Comparison of ENCODE assay signal across 10 cellular contexts in the genomic region with DNA sequence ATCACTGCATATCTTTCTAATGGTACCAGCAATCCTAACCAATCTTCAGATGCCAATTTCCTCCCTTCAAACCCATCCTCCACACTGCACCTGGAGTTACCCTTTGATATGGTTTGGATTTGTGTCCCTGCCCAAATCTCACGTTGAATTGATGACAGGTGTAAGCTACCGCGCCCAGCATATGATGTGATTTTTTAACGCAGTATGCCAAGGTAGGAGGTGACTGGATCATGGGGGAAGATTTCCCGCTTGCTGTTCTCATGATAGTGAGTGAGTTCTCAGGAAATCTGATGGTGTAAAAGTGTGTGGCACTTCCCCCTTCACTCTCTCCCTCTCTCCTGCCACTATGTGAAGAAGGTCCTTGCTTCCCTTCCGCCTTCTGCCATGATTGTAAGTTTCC. TPM values are rescaled to one million over a fixed set of nuclear protein-coding genes. Genes with fewer than 3 reads are reported as not detected.
"Had no signal": no experiment of that assay in that cellular context is flagged by ENCODE, and none has a peak within 500 bp of the region (broad histone marks: within the 10 kb centered on the region; RNA-seq: fewer than 3 reads in every experiment).

No MANE protein-coding gene starts in this region.

- H2AFZ ChIP-seq: GM23248 had no signal

- H3K4me1 ChIP-seq: HAP-1 had no signal

- DNase-seq: GM23248, GOT3, H7, HFFc6, KBM-7 had no signal

- H3K9ac ChIP-seq: GM23248, KMS-11 had no signal

- H3K4me2 ChIP-seq: KMS-11 had no signal

- ATAC-seq: HCT116 had no signal

- H3K36me3 ChIP-seq: HAP-1 had no signal

- H3K27ac ChIP-seq: GM23248, KMS-11 had no signal

- H3K9me3 ChIP-seq: HAP-1 had no signal

- H3K4me3 ChIP-seq: GM23248, HAP-1 had no signal

- FAIRE-seq: HTR-8/SVneo had no signal

RNA-seq across cellular contexts. Expression of a gene that starts 57.0 kb away (rescaled TPM):
- total RNA-seq: GM23248, HFFc6 had no signal
- polyA plus RNA-seq: GM23248, IgD-negative memory B cell had no signal
